Comparison of ENCODE assay signal across 1 cellular context in the genomic region with DNA sequence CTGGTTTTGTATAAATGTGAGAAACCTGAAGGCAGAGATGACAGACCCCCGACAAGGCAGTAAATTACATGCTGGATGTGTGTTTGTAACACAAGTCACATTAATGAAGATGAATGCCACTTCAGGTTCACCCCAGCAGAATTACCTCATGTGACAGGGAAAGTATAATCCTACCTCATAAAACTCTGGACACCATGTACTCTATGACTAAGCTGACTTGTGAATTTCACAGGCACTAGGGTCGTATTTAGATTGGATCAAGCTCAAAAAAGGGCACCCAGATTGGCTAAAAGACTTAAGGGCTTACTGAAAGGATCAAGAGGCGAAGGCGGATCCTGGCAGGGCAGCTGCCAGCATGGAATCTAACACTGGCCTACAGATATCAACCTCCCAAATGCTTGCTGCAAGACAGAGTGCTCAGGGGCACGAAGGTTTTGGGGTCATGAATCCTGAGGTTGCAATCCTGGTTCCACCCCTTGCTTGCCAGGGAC.
A peak's percentile ranks its signal among the peaks of the same experiment; 100 is the strongest.
TF ChIP-seq lines count a peak whose summit lies in the region.

No MANE protein-coding gene starts in this region.

TF ChIP-seq in HEK293, 187 proteins besides CTCF, POLR2A, EP300 and RAD21 (continued from another document):
- TF ChIP-seq ZNF558 (tag by site-specific recombination; IDR thresholded peaks at IDR 0.05) (peak; percentile 95), ZNF10 (tag by site-specific recombination; IDR thresholded peaks at IDR 0.05) (peak; percentile 89), ZFP41 (tag by site-specific recombination; IDR thresholded peaks at IDR 0.05; ENCODE audit: borderline replicate concordance) (no peak), ZNF777 (tag by site-specific recombination; IDR thresholded peaks at IDR 0.05; ENCODE audit: borderline replicate concordance) (no peak), SETDB1 (IDR thresholded peaks at IDR 0.05; ENCODE audit: insufficient read length, low read length) (no peak), PRDM1 (tag by site-specific recombination; IDR thresholded peaks at IDR 0.05) (peak; percentile 51; the same call in 1 of the 2 replicates), ZNF184 (tag by site-specific recombination; IDR thresholded peaks at IDR 0.05) (peak; percentile 55; the same call in 1 of the 2 replicates), ZNF621 (tag by site-specific recombination; IDR thresholded peaks at IDR 0.05) (no peak), ZNF335 (tag by site-specific recombination; conservative IDR thresholded peaks at IDR 0.05) (peak; percentile 74), ZNF23 (tag by site-specific recombination; IDR thresholded peaks at IDR 0.05; ENCODE audit: borderline replicate concordance) (no peak), ZNF211 (tag by site-specific recombination; IDR thresholded peaks at IDR 0.05; ENCODE audit: low read depth) (no peak)
- TF ChIP-seq, protein P1, sequence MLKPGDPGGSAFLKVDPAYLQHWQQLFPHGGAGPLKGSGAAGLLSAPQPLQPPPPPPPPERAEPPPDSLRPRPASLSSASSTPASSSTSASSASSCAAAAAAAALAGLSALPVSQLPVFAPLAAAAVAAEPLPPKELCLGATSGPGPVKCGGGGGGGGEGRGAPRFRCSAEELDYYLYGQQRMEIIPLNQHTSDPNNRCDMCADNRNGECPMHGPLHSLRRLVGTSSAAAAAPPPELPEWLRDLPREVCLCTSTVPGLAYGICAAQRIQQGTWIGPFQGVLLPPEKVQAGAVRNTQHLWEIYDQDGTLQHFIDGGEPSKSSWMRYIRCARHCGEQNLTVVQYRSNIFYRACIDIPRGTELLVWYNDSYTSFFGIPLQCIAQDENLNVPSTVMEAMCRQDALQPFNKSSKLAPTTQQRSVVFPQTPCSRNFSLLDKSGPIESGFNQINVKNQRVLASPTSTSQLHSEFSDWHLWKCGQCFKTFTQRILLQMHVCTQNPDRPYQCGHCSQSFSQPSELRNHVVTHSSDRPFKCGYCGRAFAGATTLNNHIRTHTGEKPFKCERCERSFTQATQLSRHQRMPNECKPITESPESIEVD (tag by site-specific recombination; IDR thresholded peaks at IDR 0.05), result peak; percentile 100
TF ChIP-seq in HEK293: peak in this region for 102.
